In genomic region chr21:15209224-15209623, GRCh38 we compare ENCODE assay signal across 32 cellular contexts.
"Had no signal": no experiment of that assay in that cellular context is flagged by ENCODE, and none has a peak within 500 bp of the region (broad histone marks: within the 10 kb centered on the region; RNA-seq: fewer than 3 reads in every experiment).

No MANE protein-coding gene starts in this region.

- H3K4me2 ChIP-seq: hepatocyte, smooth muscle cell had no signal

- H3K36me3 Mint-ChIP-seq: activated naive CD8-positive, alpha-beta T cell treated with anti-CD3 and anti-CD28 coated beads for 36 hours; mesothelial cell of epicardium; naive B cell; stimulated activated naive B cell treated with anti-CD40 and anti-IgM and Interleukin-4, amounts not matched to agents 10 μg/mL and 1 μg/mL and 100 μg/mL, for 72 hours had no signal

- H3K27ac Mint-ChIP-seq: activated CD4-positive, alpha-beta T cell treated with anti-CD3 and anti-CD28 coated beads for 36 hours; activated CD8-positive, alpha-beta T cell treated with anti-CD3 and anti-CD28 coated beads, Interleukin-2, amount 10 ng/mL, durations not matched to agents 7 days and 5 days; activated naive CD8-positive, alpha-beta T cell treated with anti-CD3 and anti-CD28 coated beads for 36 hours; mesothelial cell of epicardium; naive B cell; stimulated activated naive B cell treated with anti-CD40 and anti-IgM and Interleukin-4, amounts not matched to agents 10 μg/mL and 1 μg/mL and 100 μg/mL, for 72 hours; T-helper 2 cell treated with Interferon-gamma antibody and Interleukin-4, amounts not matched to agents 5 μg/mL and 100 μg/mL, for 36 hours had no signal

- H3K9me3 ChIP-seq: adrenal gland, body of pancreas, colonic mucosa, gastrocnemius medialis, psoas muscle, stomach, suprapubic skin, tibial artery had no signal

- ATAC-seq: activated CD4-positive, alpha-beta T cell treated with anti-CD3 and anti-CD28 coated beads for 36 hours; activated CD8-positive, alpha-beta T cell treated with anti-CD3 and anti-CD28 coated beads, Interleukin-2, amount 10 ng/mL, durations not matched to agents 7 days and 5 days; body of pancreas; gastrocnemius medialis; left colon; psoas muscle; stimulated activated naive B cell treated with anti-CD40 and anti-IgM and Interleukin-4, amounts not matched to agents 10 μg/mL and 1 μg/mL and 100 μg/mL, for 72 hours had no signal

- H3K4me1 ChIP-seq: colonic mucosa, gastrocnemius medialis, parathyroid adenoma, psoas muscle had no signal

- H3K4me1 Mint-ChIP-seq: activated CD4-positive, alpha-beta T cell treated with anti-CD3 and anti-CD28 coated beads for 36 hours; activated naive CD8-positive, alpha-beta T cell treated with anti-CD3 and anti-CD28 coated beads for 36 hours had no signal

- H3K9me3 Mint-ChIP-seq: activated naive CD8-positive, alpha-beta T cell treated with anti-CD3 and anti-CD28 coated beads for 36 hours; naive B cell; stimulated activated naive B cell treated with anti-CD40 and anti-IgM and Interleukin-4, amounts not matched to agents 10 μg/mL and 1 μg/mL and 100 μg/mL, for 72 hours; T-helper 2 cell treated with Interferon-gamma antibody and Interleukin-4, amounts not matched to agents 5 μg/mL and 100 μg/mL, for 36 hours had no signal

- H3K4me3 ChIP-seq: adrenal gland, body of pancreas, cardiac muscle cell, colonic mucosa, gastrocnemius medialis, hepatocyte, psoas muscle, smooth muscle cell, stomach, suprapubic skin, tibial artery had no signal

- H3K4me3 Mint-ChIP-seq: activated CD4-positive, alpha-beta T cell treated with anti-CD3 and anti-CD28 coated beads for 36 hours; activated CD8-positive, alpha-beta T cell treated with anti-CD3 and anti-CD28 coated beads, Interleukin-2, amount 10 ng/mL, durations not matched to agents 7 days and 5 days; activated naive CD8-positive, alpha-beta T cell treated with anti-CD3 and anti-CD28 coated beads for 36 hours; mesothelial cell of epicardium; naive B cell; stimulated activated naive B cell treated with anti-CD40 and anti-IgM and Interleukin-4, amounts not matched to agents 10 μg/mL and 1 μg/mL and 100 μg/mL, for 72 hours; T-helper 2 cell treated with Interferon-gamma antibody and Interleukin-4, amounts not matched to agents 5 μg/mL and 100 μg/mL, for 36 hours had no signal

- H3K27me3 Mint-ChIP-seq: activated naive CD8-positive, alpha-beta T cell treated with anti-CD3 and anti-CD28 coated beads for 36 hours had no signal

- FAIRE-seq: endometrium had no signal

- DNase-seq: activated CD4-positive, alpha-beta T cell treated with anti-CD3 and anti-CD28 coated beads for 36 hours; activated CD4-positive, CD25-positive, alpha-beta regulatory T cell; activated CD8-positive, alpha-beta T cell treated with anti-CD3 and anti-CD28 coated beads, Interleukin-2, amount 10 ng/mL, durations not matched to agents 7 days and 5 days; activated effector memory CD4-positive, alpha-beta T cell treated with Interleukin-2 at 50 U/mL for 16 hours; activated naive CD4-positive, alpha-beta T cell treated with Interleukin-2 at 50 U/mL for 16 hours; activated naive CD8-positive, alpha-beta T cell treated with anti-CD3 and anti-CD28 coated beads for 36 hours; activated T-cell treated with anti-CD3 and anti-CD28 coated beads for 4 hours; adrenal gland; aorta; body of pancreas; cerebellar nuclear complex; colonic mucosa; effector CD8-positive, alpha-beta T cell; gastrocnemius medialis; left colon; naive B cell; occipital lobe; psoas muscle; stimulated activated CD4-positive, alpha-beta T cell treated with anti-CD3 and anti-CD28 coated beads, Interleukin-1b, Interleukin-23, amount 100 ng/mL, for 48 hours; stimulated activated CD4-positive, alpha-beta T cell treated with anti-CD3 and anti-CD28 coated beads, Interleukin-4, amount 100 ng/mL, for 4 hours; stimulated activated CD8-positive, alpha-beta memory T cell treated with anti-CD3 and anti-CD28 coated beads, Interleukin-4, amount 100 ng/mL, for 48 hours; stimulated activated naive B cell treated with anti-CD40 and anti-IgM and Interleukin-4, amounts not matched to agents 10 μg/mL and 1 μg/mL and 100 μg/mL, for 72 hours; stomach; tibial artery had no signal

- H3K27ac ChIP-seq: adrenal gland, body of pancreas, cardiac muscle cell, colonic mucosa, gastrocnemius medialis, hepatocyte, parathyroid adenoma, psoas muscle, stomach, suprapubic skin, tibial artery had no signal
